ENCODE assay signal across 9 cellular contexts in the genomic region with DNA sequence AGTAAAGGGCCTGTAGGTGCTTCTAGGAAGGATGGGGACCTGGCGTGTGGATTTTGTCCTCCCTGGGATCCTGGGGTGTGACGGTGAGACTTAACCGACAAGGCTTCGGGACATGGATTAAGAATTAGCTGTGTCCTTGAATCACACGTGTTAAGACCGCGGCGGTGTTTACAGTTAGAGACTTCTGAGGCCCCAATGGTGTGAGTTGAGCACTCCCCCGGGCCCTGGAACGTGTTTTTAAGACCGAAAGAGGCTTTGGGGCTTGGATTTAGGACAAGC. TPM values are rescaled to one million over a fixed set of nuclear protein-coding genes. Genes with fewer than 3 reads are reported as not detected.
DNase-seq lines count a peak whose midpoint lies in the region; ATAC-seq and TF ChIP-seq lines count a peak whose summit lies in the region.
"Had no signal": no experiment of that assay in that cellular context is flagged by ENCODE, and none has a peak within 500 bp of the region (broad histone marks: within the 10 kb centered on the region; RNA-seq: fewer than 3 reads in every experiment).

No MANE protein-coding gene starts in this region.

- H3K27me3 ChIP-seq in hepatocyte (no peaks in the 10 kb centered on the region), skeletal muscle tissue (ENCODE audit: control insufficient read depth in 3 of 3, insufficient read depth in 3 of 3, low read length in 3 of 3) (no peaks in the 10 kb centered on the region)

- no peaks in the 10 kb centered on the region for H4K20me1 ChIP-seq in hepatocyte (ENCODE audit: insufficient read depth, poor library complexity, severe bottlenecking)

- CTCF ChIA-PET in WTC11 (lab: Charles Lee) (interaction anchor here (0.6 to 1.9 kb wide), 5 partner anchors 11 to 42 kb away, joined by 3 to 5 read pairs (median 4); partner anchors contain the start of gene PGLS), HEK293T (lab: Yijun Ruan, JAX) (no interaction called here)

- peaks cover 51% of the 10 kb centered on the region for H3K27me3 Mint-ChIP-seq in WTC11 (ENCODE audit: low read depth)

- peaks cover 15% of the 10 kb centered on the region for H3K4me1 ChIP-seq in hepatocyte (ENCODE audit: insufficient read depth)
- peaks cover 28 to 38% (median 32%) of the 10 kb centered on the region in 3 donors for H3K4me1 ChIP-seq in skeletal muscle tissue (ENCODE audit: control insufficient read depth in 3 of 3, insufficient read depth in 3 of 3, low read length in 3 of 3)

- H3K36me3 Mint-ChIP-seq in WTC11, result no peaks in the 10 kb centered on the region

- peak overlapping the region; percentile 95 for H3K27ac Mint-ChIP-seq in WTC11

- TF ChIP-seq CTCF in WTC11 (IDR thresholded peaks at IDR 0.05), result no peak
- TF ChIP-seq CTCF in hepatocyte (IDR thresholded peaks at IDR 0.05; ENCODE audit: poor library complexity), result no peak

- H3K36me3 ChIP-seq in hepatocyte (replicated peaks; ENCODE audit: insufficient read depth, low read depth) (no peaks in the 10 kb centered on the region), skeletal muscle tissue (ENCODE audit: control insufficient read depth in 3 of 3, insufficient read depth in 3 of 3, low read length in 3 of 3) (peaks cover 0 to 5% (median 3%) of the 10 kb centered on the region in 3 donors)

- peak overlapping the region; percentile 40 for H3K4me3 ChIP-seq in hepatocyte
- peak overlapping the region; percentile 84 to 94 (median 89) for H3K4me3 ChIP-seq in skeletal muscle tissue (ENCODE audit: low read length in 3 of 3)

- peaks cover 12% of the 10 kb centered on the region for H3K79me2 ChIP-seq in hepatocyte

- H3K4me3 Mint-ChIP-seq in WTC11, result peak overlapping the region; percentile 93

- peak overlapping the region; percentile 84 for H3K27ac ChIP-seq in hepatocyte
- peak overlapping the region; percentile 90 for H3K27ac ChIP-seq in skeletal muscle tissue (ENCODE audit: low read depth, low read length)

- DNase-seq in DMS79 treated with DMSO at 0.1 percent for 48 hours (lab: John Stamatoyannopoulos, UW), result peak; percentile 46
- DNase-seq in DMS79 (lab: John Stamatoyannopoulos, UW), result no peak
- DNase-seq in WTC11 (ENCODE audit: low spot score), result no peak
- no peak for DNase-seq in hepatocyte (ENCODE audit: low spot score)
- DNase-seq in HEK293T (ENCODE audit: extremely low spot score), result no peak
- no peak for DNase-seq in AML-193 (lab: John Stamatoyannopoulos, UW)

- POLR2A ChIA-PET in WTC11 (lab: Charles Lee) (no interaction called here), HEK293T (lab: Yijun Ruan, JAX) (no interaction called here)

- peak overlapping the region; percentile 93 to 99 (median 97) for H3K9ac ChIP-seq in skeletal muscle tissue (ENCODE audit: low read depth in 1 of 3, low read length in 3 of 3)

- no peaks in the 10 kb centered on the region for H3K9me3 Mint-ChIP-seq in WTC11

- 7% methylated on average over 11 of the region's 11 CpGs for WGBS in hepatocyte (ENCODE audit: low lambda C conversion rate, missing lambda C conversion rate)

- H2AFZ ChIP-seq in hepatocyte, result peak overlapping the region; percentile 81

- H3K9me2 ChIP-seq in hepatocyte (replicated peaks; ENCODE audit: insufficient read depth), result no peaks in the 10 kb centered on the region

- peaks cover 19% of the 10 kb centered on the region for H3K4me1 Mint-ChIP-seq in WTC11

- ATAC-seq in WTC11 (no peak), GM18907 (IDR thresholded peaks at IDR 0.05; ENCODE audit: unreplicated experiment) (no peak)

- H3K9me3 ChIP-seq in hepatocyte (ENCODE audit: low read depth), result no peaks in the 10 kb centered on the region
- H3K9me3 ChIP-seq in skeletal muscle tissue (ENCODE audit: control insufficient read depth in 3 of 3, low read length in 3 of 3), result no peaks in the 10 kb centered on the region

- H3K4me2 ChIP-seq in hepatocyte, result peak overlapping the region; percentile 94

TF ChIP-seq in WTC11, 78 proteins besides CTCF, POLR2A, EP300 and RAD21:
- TF ChIP-seq FOXK1 (CRISPR knock-in tag; IDR thresholded peaks at IDR 0.05) (peak; percentile 13; the same call in 1 of the 2 replicates), CREM (CRISPR knock-in tag; IDR thresholded peaks at IDR 0.05) (no peak)

TF ChIP-seq in HEK293T, 16 proteins besides CTCF, POLR2A, EP300 and RAD21:
- TF ChIP-seq NFRKB (IDR thresholded peaks at IDR 0.05), result no peak
- no peak for TF ChIP-seq PKNOX1 (IDR thresholded peaks at IDR 0.05)
- no peak for TF ChIP-seq ELF4 (IDR thresholded peaks at IDR 0.05)
- TF ChIP-seq ARNT (IDR thresholded peaks at IDR 0.05), result no peak
- TF ChIP-seq BHLHE40 (IDR thresholded peaks at IDR 0.05; ENCODE audit: borderline replicate concordance), result no peak
- TF ChIP-seq LEF1 (IDR thresholded peaks at IDR 0.05; ENCODE audit: borderline replicate concordance), result no peak
- TF ChIP-seq FOXK2 (IDR thresholded peaks at IDR 0.05), result no peak
- no peak for TF ChIP-seq HDGF (IDR thresholded peaks at IDR 0.05; ENCODE audit: borderline replicate concordance)
- no peak for TF ChIP-seq TARDBP (IDR thresholded peaks at IDR 0.05)
- no peak for TF ChIP-seq FOXM1 (IDR thresholded peaks at IDR 0.05; ENCODE audit: borderline replicate concordance)
- TF ChIP-seq ZNF384 (IDR thresholded peaks at IDR 0.05), result no peak
- TF ChIP-seq CTBP1 (IDR thresholded peaks at IDR 0.05; ENCODE audit: borderline replicate concordance), result no peak
- TF ChIP-seq L3MBTL2 (conservative IDR thresholded peaks at IDR 0.05), result no peak
- TF ChIP-seq SP1 (IDR thresholded peaks at IDR 0.05), result no peak
- no peak for TF ChIP-seq FOXA1 (IDR thresholded peaks at IDR 0.05)
- TF ChIP-seq SUZ12 (IDR thresholded peaks at IDR 0.05), result no peak
TF ChIP-seq in HEK293T: peak in this region for 0.

RNA-seq across cellular contexts. Expression of gene SLC27A1, which starts 1.3 kb away (rescaled TPM):
- total RNA-seq in WTC11 (2021), result 8.6 to 12.1 TPM (median 10.1 TPM) in 3 replicates
- total RNA-seq in hepatocyte, result 6.2 and 8.7 TPM in 2 replicates
- polyA plus RNA-seq in hepatocyte, result 8.6 and 10.9 TPM in 2 replicates
- total RNA-seq in skeletal muscle tissue, result 12.0 TPM

RNA-seq across cellular contexts. Expression of gene NXNL1, which starts 8.3 kb away (rescaled TPM):
- total RNA-seq in WTC11 (2021) (not detected in 3 replicates), hepatocyte (not detected in 2 replicates), skeletal muscle tissue (not detected)
- polyA plus RNA-seq in hepatocyte, result 0.17 TPM in 1 of 2 replicates, not detected in the other
- total RNA-seq: SK-MEL-5 had no signal

RNA-seq across cellular contexts. Expression of gene TMEM221, which starts 20.6 kb away (rescaled TPM):
- total RNA-seq in WTC11 (2021) (1.2 to 2.9 TPM (median 2.3 TPM) in 3 replicates), hepatocyte (1.0 and 1.2 TPM in 2 replicates), skeletal muscle tissue (0.52 TPM)
- 2.0 and 2.5 TPM in 2 replicates for polyA plus RNA-seq in hepatocyte

RNA-seq across cellular contexts. Expression of gene PGLS, which starts 42.4 kb away (rescaled TPM):
- total RNA-seq in WTC11 (2021) (81.7 to 108 TPM (median 108 TPM) in 3 replicates), hepatocyte (89.9 and 94.4 TPM in 2 replicates), skeletal muscle tissue (39.1 TPM)
- polyA plus RNA-seq in hepatocyte, result 98.7 and 122 TPM in 2 replicates

RNA-seq across cellular contexts. Expression of gene MVB12A, which starts 49.2 kb away (rescaled TPM):
- 58.7 to 78.6 TPM (median 70.8 TPM) in 3 replicates for total RNA-seq in WTC11 (2021)
- 36.1 and 46.4 TPM in 2 replicates for total RNA-seq in hepatocyte
- polyA plus RNA-seq in hepatocyte, result 65.2 and 77.1 TPM in 2 replicates
- 21.9 TPM for total RNA-seq in skeletal muscle tissue
